In genomic region chr21:33890187-33890586, GRCh38 we compare ENCODE assay signal across 26 cellular contexts.
A peak's percentile ranks its signal among the peaks of the same experiment; 100 is the strongest.
DNase-seq lines count a peak whose midpoint lies in the region; TF ChIP-seq lines count a peak whose summit lies in the region.
"Had no signal": no experiment of that assay in that cellular context is flagged by ENCODE, and none has a peak within 500 bp of the region (broad histone marks: within the 10 kb centered on the region; RNA-seq: fewer than 3 reads in every experiment).

No MANE protein-coding gene starts in this region.

- POLR2A ChIA-PET in HEK293 (lab: Yijun Ruan, JAX), result no interaction called here

- CTCF ChIA-PET in HEK293 (lab: Yijun Ruan, JAX), result no interaction called here

- H3K4me1 ChIP-seq in HEK293 (ENCODE audit: control insufficient read depth, insufficient read depth, low read length), result peaks cover 6% of the 10 kb centered on the region; the same call in 1 of the 2 replicates
- H3K4me1 ChIP-seq: Caco-2 had no signal

- H3K27ac ChIP-seq in HEK293 (ENCODE audit: extremely low read depth, low read depth, low read length), result no peak overlapping the region
- H3K27ac ChIP-seq: 22Rv1; A549; BLaER1; BLaER1 treated with 17β-estradiol and CSF1 and Interleukin-3, amounts not matched to agents 10 nM and 100 nM; C4-2B had no signal

- no peak for TF ChIP-seq CTCF in HEK293 (tag by site-specific recombination; IDR thresholded peaks at IDR 0.05)

- no peaks in the 10 kb centered on the region for H3K9me3 ChIP-seq in HEK293 (ENCODE audit: control insufficient read depth, insufficient read depth, low read depth, low read length)
- H3K9me3 ChIP-seq: A549; BE2C; BLaER1; BLaER1 treated with 17β-estradiol and CSF1 and Interleukin-3, amounts not matched to agents 10 nM and 100 nM; Caco-2 had no signal

- DNase-seq in kidney glomerular epithelial cell (lab: John Stamatoyannopoulos, UW), result no peak
- DNase-seq: 8988T; ACHN; AML-193; BE2C; C1 segment of cervical spinal cord; Caco-2; Calu3; CD4-positive, alpha-beta memory T cell; CD4-positive, alpha-beta T cell; CD4-positive, CD25-positive, alpha-beta regulatory T cell; CD8-positive, alpha-beta memory T cell; CD8-positive, alpha-beta T cell; COR-L47; DMS 273 treated with DMSO at 0.1 percent for 48 hours; DMS153; DMS53; DMS79 treated with DMSO at 0.1 percent for 48 hours; DND-41; EL had no signal

- H3K4me3 ChIP-seq in HEK293 (ENCODE audit: low read depth, low read length), result no peak overlapping the region
- H3K4me3 ChIP-seq: A549; BLaER1; BLaER1 treated with 17β-estradiol and CSF1 and Interleukin-3, amounts not matched to agents 10 nM and 100 nM had no signal

- H3K36me3 ChIP-seq in HEK293 (ENCODE audit: control insufficient read depth in 2 of 2, insufficient read depth in 1 of 2, low read length in 2 of 2), result no peaks in the 10 kb centered on the region
- H3K36me3 ChIP-seq: BE2C; BLaER1; BLaER1 treated with 17β-estradiol and CSF1 and Interleukin-3, amounts not matched to agents 10 nM and 100 nM had no signal

TF ChIP-seq in HEK293, 187 proteins besides CTCF, POLR2A, EP300 and RAD21:
- TF ChIP-seq ZSCAN23 (tag by site-specific recombination; IDR thresholded peaks at IDR 0.05) (no peak), MEIS1 (CRISPR knock-in tag; IDR thresholded peaks at IDR 0.05; ENCODE audit: borderline replicate concordance) (no peak), PATZ1 (tag by site-specific recombination; IDR thresholded peaks at IDR 0.05) (no peak), ZNF26 (tag by site-specific recombination; IDR thresholded peaks at IDR 0.05) (peak; percentile 93), KLF8 (tag by site-specific recombination; IDR thresholded peaks at IDR 0.05) (no peak), ZNF280C (tag by site-specific recombination; IDR thresholded peaks at IDR 0.05) (no peak), ZNF138 (tag by site-specific recombination; IDR thresholded peaks at IDR 0.05; ENCODE audit: borderline replicate concordance) (no peak), ZNF280D (tag by site-specific recombination; IDR thresholded peaks at IDR 0.05) (no peak), ZNF433 (tag by site-specific recombination; IDR thresholded peaks at IDR 0.05; ENCODE audit: low read depth) (no peak)
